1 cellular context compared by ENCODE assay signal in the genomic region with DNA sequence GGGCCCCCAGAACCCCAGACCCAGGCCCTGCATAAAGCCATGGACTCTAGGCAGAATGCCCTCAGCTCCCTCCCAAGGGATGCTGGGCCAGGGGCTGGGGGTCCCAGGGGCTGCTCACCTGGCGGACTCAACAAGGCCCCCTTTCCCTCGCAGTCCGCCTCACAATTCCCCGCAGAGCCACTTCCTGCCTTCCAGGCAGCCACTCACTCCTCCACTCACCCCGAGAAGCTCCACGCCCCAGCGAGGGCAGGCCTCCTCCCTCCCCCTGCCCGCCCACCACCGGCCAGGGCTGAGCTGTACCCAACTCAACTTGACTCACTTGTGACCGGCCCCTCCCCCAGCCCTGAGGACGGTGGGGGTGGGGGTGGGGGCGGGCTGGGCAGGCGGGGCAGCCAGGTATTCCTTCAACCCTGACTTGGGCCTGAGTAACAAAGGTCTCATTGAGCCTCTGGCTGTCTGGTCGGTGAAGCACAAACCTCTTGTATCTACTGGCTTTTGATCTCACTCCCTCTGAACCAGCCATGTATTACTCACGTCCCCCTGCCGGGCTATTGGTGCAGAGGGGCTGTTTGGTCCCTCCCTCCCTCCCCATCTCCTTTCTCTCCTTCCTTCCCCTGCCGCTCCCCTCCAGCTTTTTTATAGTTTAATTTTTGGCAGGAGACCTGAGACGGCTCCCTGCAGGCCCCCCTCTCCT.
A peak's percentile ranks its signal among the peaks of the same experiment; 100 is the strongest.
TF ChIP-seq lines count a peak whose summit lies in the region.

No MANE protein-coding gene starts in this region.

TF ChIP-seq in HCT116, 20 proteins besides CTCF, POLR2A, EP300 and RAD21:
- no peak for TF ChIP-seq SIN3A (IDR thresholded peaks at IDR 0.05; ENCODE audit: low read depth)
- no peak for TF ChIP-seq SP1 (IDR thresholded peaks at IDR 0.05; ENCODE audit: low read depth)
- TF ChIP-seq JUND (IDR thresholded peaks at IDR 0.05), result no peak
- no peak for TF ChIP-seq ZNF274 (IDR thresholded peaks at IDR 0.05; ENCODE audit: low read depth, low read length)
- TF ChIP-seq ELF1 (IDR thresholded peaks at IDR 0.05; ENCODE audit: borderline replicate concordance, low read depth), result no peak
- peak; percentile 86 for TF ChIP-seq POLR2AphosphoS5 (IDR thresholded peaks at IDR 0.05; ENCODE audit: low read depth, low read length)
- TF ChIP-seq, protein P1, sequence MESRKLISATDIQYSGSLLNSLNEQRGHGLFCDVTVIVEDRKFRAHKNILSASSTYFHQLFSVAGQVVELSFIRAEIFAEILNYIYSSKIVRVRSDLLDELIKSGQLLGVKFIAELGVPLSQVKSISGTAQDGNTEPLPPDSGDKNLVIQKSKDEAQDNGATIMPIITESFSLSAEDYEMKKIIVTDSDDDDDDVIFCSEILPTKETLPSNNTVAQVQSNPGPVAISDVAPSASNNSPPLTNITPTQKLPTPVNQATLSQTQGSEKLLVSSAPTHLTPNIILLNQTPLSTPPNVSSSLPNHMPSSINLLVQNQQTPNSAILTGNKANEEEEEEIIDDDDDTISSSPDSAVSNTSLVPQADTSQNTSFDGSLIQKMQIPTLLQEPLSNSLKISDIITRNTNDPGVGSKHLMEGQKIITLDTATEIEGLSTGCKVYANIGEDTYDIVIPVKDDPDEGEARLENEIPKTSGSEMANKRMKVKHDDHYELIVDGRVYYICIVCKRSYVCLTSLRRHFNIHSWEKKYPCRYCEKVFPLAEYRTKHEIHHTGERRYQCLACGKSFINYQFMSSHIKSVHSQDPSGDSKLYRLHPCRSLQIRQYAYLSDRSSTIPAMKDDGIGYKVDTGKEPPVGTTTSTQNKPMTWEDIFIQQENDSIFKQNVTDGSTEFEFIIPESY (IDR thresholded peaks at IDR 0.05; ENCODE audit: extremely low read depth, insufficient replicate concordance, low read length), result peak; percentile 33
- no peak for TF ChIP-seq MAX (IDR thresholded peaks at IDR 0.05)
- peak; percentile 67 for TF ChIP-seq TCF7L2 (IDR thresholded peaks at IDR 0.05; ENCODE audit: borderline replicate concordance, extremely low read depth, insufficient read depth, insufficient read length)
- TF ChIP-seq ZFX (IDR thresholded peaks at IDR 0.05), result no peak
- no peak for TF ChIP-seq EZH2phosphoT487 (IDR thresholded peaks at IDR 0.05; ENCODE audit: borderline replicate concordance)
- no peak for TF ChIP-seq EZH2 (IDR thresholded peaks at IDR 0.05)
- no peak for TF ChIP-seq EGR1 (IDR thresholded peaks at IDR 0.05; ENCODE audit: low read depth)
- peak; percentile 3 for TF ChIP-seq YY1 (IDR thresholded peaks at IDR 0.05; ENCODE audit: extremely low read depth, insufficient replicate concordance, low read depth, low read length)
- TF ChIP-seq ATF3 (IDR thresholded peaks at IDR 0.05), result no peak
- no peak for TF ChIP-seq CEBPB (IDR thresholded peaks at IDR 0.05; ENCODE audit: low read depth)
- no peak for TF ChIP-seq SRF (IDR thresholded peaks at IDR 0.05; ENCODE audit: low read depth)
- TF ChIP-seq FOSL1 (IDR thresholded peaks at IDR 0.05; ENCODE audit: low read depth), result no peak
